Comparison of ENCODE assay signal across 15 cellular contexts in the genomic region with DNA sequence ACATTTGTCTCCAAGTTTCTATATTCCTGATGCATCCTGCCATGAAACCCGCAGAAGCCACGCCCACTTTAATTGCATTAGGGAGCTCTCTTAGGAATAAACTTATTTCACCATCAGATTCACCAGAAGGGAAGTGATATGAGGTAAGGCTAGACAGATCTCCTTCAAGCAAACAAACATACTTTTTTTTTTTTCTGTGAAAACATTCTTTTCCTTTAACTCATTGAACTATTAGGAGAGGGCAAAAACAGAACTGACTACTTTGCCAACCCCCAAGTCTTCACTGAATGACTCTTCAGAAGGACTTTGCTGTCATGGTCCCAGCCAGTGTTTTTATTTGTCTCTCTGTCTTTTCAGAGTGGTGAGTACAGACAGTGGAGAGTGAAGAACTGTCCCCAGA. TPM values are rescaled to one million over a fixed set of nuclear protein-coding genes. Genes with fewer than 3 reads are reported as not detected.
A peak's percentile ranks its signal among the peaks of the same experiment; 100 is the strongest.
DNase-seq lines count a peak whose midpoint lies in the region; ATAC-seq and TF ChIP-seq lines count a peak whose summit lies in the region.
"Had no signal": no experiment of that assay in that cellular context is flagged by ENCODE, and none has a peak within 500 bp of the region (broad histone marks: within the 10 kb centered on the region; RNA-seq: fewer than 3 reads in every experiment).

No MANE protein-coding gene starts in this region.

- H3K9me3 ChIP-seq in DND-41 (ENCODE audit: insufficient read depth, low read length, severe bottlenecking) = no peaks in the 10 kb centered on the region
- no peaks in the 10 kb centered on the region for H3K9me3 ChIP-seq in adipocyte (ENCODE audit: control insufficient read depth, low read length)
- H3K9me3 ChIP-seq: gastrocnemius medialis, left lung, testis had no signal

- no peak for TF ChIP-seq CTCF in DND-41 (IDR thresholded peaks at IDR 0.05; ENCODE audit: borderline replicate concordance, extremely low read depth, low read length, poor library complexity, severe bottlenecking)

- H3K27me3 ChIP-seq in DND-41 (ENCODE audit: insufficient read depth, low read length, poor library complexity) (no peaks in the 10 kb centered on the region), adipocyte (replicated peaks; ENCODE audit: control insufficient read depth, insufficient read depth, low read length) (no peaks in the 10 kb centered on the region)
- H3K27me3 ChIP-seq: cardiac muscle cell, gastrocnemius medialis, left lung, testis had no signal

- ATAC-seq in DND-41 (ENCODE audit: insufficient read depth, low read depth) (no peak), GM19043 (IDR thresholded peaks at IDR 0.05; ENCODE audit: low read depth, unreplicated experiment) (peak; percentile 19), HG02981 (IDR thresholded peaks at IDR 0.05; ENCODE audit: unreplicated experiment) (peak; percentile 25), esophagus mucosa (no peak), HG03280 (IDR thresholded peaks at IDR 0.05; ENCODE audit: unreplicated experiment) (no peak)
- no peak for ATAC-seq in activated T-helper 17 cell treated with anti-CD3 and anti-CD28 coated beads, Interleukin-2, amount 50 U/mL, for 72 hours (replicated peaks)
- ATAC-seq: gastrocnemius medialis, left lung had no signal

- no peaks in the 10 kb centered on the region for H3K9me3 Mint-ChIP-seq in activated T-helper 17 cell treated with anti-CD3 and anti-CD28 coated beads, Interleukin-2, amount 50 U/mL, for 72 hours

- H3K27ac ChIP-seq in DND-41 (ENCODE audit: low read length) = 0 out of 2 replicates have a peak overlapping the region, but pooled peaks have one; percentile 89
- H3K27ac ChIP-seq: cardiac muscle cell, gastrocnemius medialis, left lung, parathyroid adenoma, testis had no signal

- peaks cover 11% of the 10 kb centered on the region for H3K36me3 Mint-ChIP-seq in activated T-helper 17 cell treated with anti-CD3 and anti-CD28 coated beads, Interleukin-2, amount 50 U/mL, for 72 hours (ENCODE audit: low read depth)

- H3K27ac Mint-ChIP-seq in activated T-helper 17 cell treated with anti-CD3 and anti-CD28 coated beads, Interleukin-2, amount 50 U/mL, for 72 hours = no peak overlapping the region

- H2AFZ ChIP-seq in DND-41 (ENCODE audit: low read depth, low read length) = no peak overlapping the region
- H2AFZ ChIP-seq: parathyroid adenoma had no signal

- H3K4me1 ChIP-seq in DND-41 (ENCODE audit: insufficient read depth, low read length) = peaks cover 37% of the 10 kb centered on the region
- H3K4me1 ChIP-seq in adipocyte (ENCODE audit: control insufficient read depth, insufficient read depth, low read length) = peaks cover 33% of the 10 kb centered on the region

- no peak overlapping the region for H3K4me3 ChIP-seq in DND-41 (ENCODE audit: low read depth in 1 of 2, low read length in 2 of 2)
- peak overlapping the region; percentile 28 for H3K4me3 ChIP-seq in adipocyte (ENCODE audit: low read length)
- H3K4me3 ChIP-seq: cardiac muscle cell, gastrocnemius medialis, left lung, testis had no signal

- no peak overlapping the region for H3K4me3 Mint-ChIP-seq in activated T-helper 17 cell treated with anti-CD3 and anti-CD28 coated beads, Interleukin-2, amount 50 U/mL, for 72 hours

- H3K36me3 ChIP-seq in DND-41 (ENCODE audit: insufficient read depth, low read length) (no peaks in the 10 kb centered on the region; the same call in 1 of the 2 replicates), adipocyte (ENCODE audit: control insufficient read depth, insufficient read depth, low read length, severe bottlenecking) (no peaks in the 10 kb centered on the region)
- H3K36me3 ChIP-seq: gastrocnemius medialis, left lung had no signal

- peaks cover 3% of the 10 kb centered on the region; the same call in 1 of the 2 replicates for H3K79me2 ChIP-seq in DND-41 (ENCODE audit: insufficient read depth, low read length)
- H3K79me2 ChIP-seq: parathyroid adenoma had no signal

- no peak for DNase-seq in DND-41
- peak; percentile 51 for DNase-seq in adipocyte (ENCODE audit: low read depth)
- no peak for DNase-seq in GM19240 (ENCODE audit: insufficient read length, low spot score)
- DNase-seq: activated T-cell treated with anti-CD3 and anti-CD28 coated beads for 4 hours, gastrocnemius medialis, left lung, NCI-H1092, testis had no signal

- H3K27me3 Mint-ChIP-seq in activated T-helper 17 cell treated with anti-CD3 and anti-CD28 coated beads, Interleukin-2, amount 50 U/mL, for 72 hours = no peaks in the 10 kb centered on the region

- no peak overlapping the region for H3K4me2 ChIP-seq in DND-41 (ENCODE audit: insufficient read depth, low read length)

- H3K9ac ChIP-seq in DND-41 (ENCODE audit: low read depth, low read length) (no peak overlapping the region), adipocyte (ENCODE audit: low read length) (peak overlapping the region; percentile 25)
- H3K9ac ChIP-seq: parathyroid adenoma had no signal

- no peaks in the 10 kb centered on the region for H4K20me1 ChIP-seq in DND-41 (ENCODE audit: insufficient read depth, low read length)

- peaks cover 19% of the 10 kb centered on the region for H3K4me1 Mint-ChIP-seq in activated T-helper 17 cell treated with anti-CD3 and anti-CD28 coated beads, Interleukin-2, amount 50 U/mL, for 72 hours

RNA-seq across cellular contexts. Expression of a gene that starts 48.4 kb away (rescaled TPM):
- 10 to 100 TPM; 33.9 to 38.0 TPM for total RNA-seq in activated T-helper 17 cell treated with anti-CD3 and anti-CD28 coated beads, Interleukin-2, amount 50 U/mL, for 72 hours
- total RNA-seq in esophagus mucosa = 21.7 TPM

Comparison
In these comparisons a context has a peak if more than half of its experiments do, and no peak if none do; other contexts are left out.
1. ATAC-seq: peak in GM19043 (single experiment) and HG02981 (single experiment); none in DND-41 (single experiment), activated T-helper 17 cell treated with anti-CD3 and anti-CD28 coated beads, Interleukin-2, amount 50 U/mL, for 72 hours (single experiment), esophagus mucosa (single experiment) and HG03280 (single experiment).